1 cellular context compared by ENCODE assay signal in genomic region chr15:89459271-89460038, GRCh38.
TF ChIP-seq lines count a peak whose summit lies in the region.

No MANE protein-coding gene starts in this region.

TF ChIP-seq in HepG2, 621 proteins besides CTCF, POLR2A, EP300 and RAD21 (continued from another document and continues in another):
- no peak for TF ChIP-seq SP2 (CRISPR knock-in tag; IDR thresholded peaks at IDR 0.05)
- no peak for TF ChIP-seq CSRNP1 (CRISPR knock-in tag; IDR thresholded peaks at IDR 0.05)
- TF ChIP-seq JDP2 (CRISPR knock-in tag; IDR thresholded peaks at IDR 0.05; ENCODE audit: borderline replicate concordance): no peak
- TF ChIP-seq SMAD1 (CRISPR knock-in tag; IDR thresholded peaks at IDR 0.05; ENCODE audit: borderline replicate concordance, low read depth): no peak
- no peak for TF ChIP-seq NFE2 (CRISPR knock-in tag; IDR thresholded peaks at IDR 0.05)
- TF ChIP-seq HNF1A (IDR thresholded peaks at IDR 0.05; ENCODE audit: low read depth): no peak
- no peak; the same call in 1 of the 2 replicates for TF ChIP-seq HNF1A (CRISPR knock-in tag; IDR thresholded peaks at IDR 0.05; ENCODE audit: borderline replicate concordance)
- no peak for TF ChIP-seq TEAD2 (CRISPR knock-in tag; IDR thresholded peaks at IDR 0.05)
- no peak for TF ChIP-seq PLRG1 (conservative IDR thresholded peaks at IDR 0.05)
- peak; percentile 97 for TF ChIP-seq ZBTB10 (CRISPR knock-in tag; IDR thresholded peaks at IDR 0.05; ENCODE audit: borderline replicate concordance)
- 0 out of 2 replicates have a peak, but pooled peaks have one; percentile 69 for TF ChIP-seq ZNF761 (CRISPR knock-in tag; conservative IDR thresholded peaks at IDR 0.05)
- TF ChIP-seq POGZ (CRISPR knock-in tag; IDR thresholded peaks at IDR 0.05): peak; percentile 45; the same call in 1 of the 2 replicates
- TF ChIP-seq FOXO4 (CRISPR knock-in tag; conservative IDR thresholded peaks at IDR 0.05): no peak
- no peak for TF ChIP-seq CBX5 (CRISPR knock-in tag; IDR thresholded peaks at IDR 0.05; ENCODE audit: borderline replicate concordance)
- TF ChIP-seq HCFC1 (IDR thresholded peaks at IDR 0.05; ENCODE audit: low read depth, low read length): no peak
- no peak for TF ChIP-seq ZFYVE20 (CRISPR knock-in tag; IDR thresholded peaks at IDR 0.05; ENCODE audit: borderline replicate concordance, low read depth)
- no peak for TF ChIP-seq ZNF775 (CRISPR knock-in tag; IDR thresholded peaks at IDR 0.05; ENCODE audit: borderline replicate concordance)
- no peak for TF ChIP-seq CREM (IDR thresholded peaks at IDR 0.05)
- no peak for TF ChIP-seq CREM (CRISPR knock-in tag; IDR thresholded peaks at IDR 0.05)
- TF ChIP-seq THAP7 (CRISPR knock-in tag; IDR thresholded peaks at IDR 0.05): 0 out of 2 replicates have a peak, but pooled peaks have one; percentile 19
- no peak for TF ChIP-seq ERF (CRISPR knock-in tag; IDR thresholded peaks at IDR 0.05)
- no peak for TF ChIP-seq ZSCAN22 (CRISPR knock-in tag; IDR thresholded peaks at IDR 0.05)
- no peak for TF ChIP-seq ZNF562 (CRISPR knock-in tag; IDR thresholded peaks at IDR 0.05; ENCODE audit: borderline replicate concordance)
- TF ChIP-seq MAFG (CRISPR knock-in tag; IDR thresholded peaks at IDR 0.05): no peak
- no peak for TF ChIP-seq PBX2 (CRISPR knock-in tag; IDR thresholded peaks at IDR 0.05)
- TF ChIP-seq MYC (CRISPR knock-in tag; IDR thresholded peaks at IDR 0.05; ENCODE audit: borderline replicate concordance): 0 out of 2 replicates have a peak, but pooled peaks have one; percentile 46
- no peak for TF ChIP-seq AGO2 (optimal IDR thresholded peaks at IDR 0.05; ENCODE audit: low read depth, low read length)
- no peak for TF ChIP-seq MEIS1 (CRISPR knock-in tag; IDR thresholded peaks at IDR 0.05; ENCODE audit: borderline replicate concordance)
- TF ChIP-seq ATF4 (CRISPR knock-in tag; IDR thresholded peaks at IDR 0.05): no peak
- peak; percentile 66 for TF ChIP-seq ZNF646 (CRISPR knock-in tag; IDR thresholded peaks at IDR 0.05)
- peak; percentile 61; the same call in 1 of the 2 replicates for TF ChIP-seq DPF2 (CRISPR knock-in tag; IDR thresholded peaks at IDR 0.05; ENCODE audit: borderline replicate concordance, low read depth)
- no peak for TF ChIP-seq ZFAT (CRISPR knock-in tag; conservative IDR thresholded peaks at IDR 0.05)
- no peak for TF ChIP-seq SPEN (CRISPR knock-in tag; IDR thresholded peaks at IDR 0.05; ENCODE audit: low read depth)
- TF ChIP-seq POLR2G (IDR thresholded peaks at IDR 0.05; ENCODE audit: low read depth, low read length): no peak
- no peak for TF ChIP-seq JUN (CRISPR knock-in tag; IDR thresholded peaks at IDR 0.05)
- no peak for TF ChIP-seq ZNF713 (CRISPR knock-in tag; IDR thresholded peaks at IDR 0.05)
- 0 out of 2 replicates have a peak, but pooled peaks have one; percentile 46 for TF ChIP-seq ZNF619 (CRISPR knock-in tag; IDR thresholded peaks at IDR 0.05)
- TF ChIP-seq ZNF34 (CRISPR knock-in tag; IDR thresholded peaks at IDR 0.05; ENCODE audit: borderline replicate concordance): no peak
- no peak for TF ChIP-seq TAF15 (IDR thresholded peaks at IDR 0.05; ENCODE audit: low read depth, low read length, poor library complexity, severe bottlenecking)
- peak; percentile 60 for TF ChIP-seq NR2C2 (CRISPR knock-in tag; IDR thresholded peaks at IDR 0.05; ENCODE audit: borderline replicate concordance)
- no peak for TF ChIP-seq ZNF674 (CRISPR knock-in tag; IDR thresholded peaks at IDR 0.05; ENCODE audit: low read depth)
- no peak for TF ChIP-seq MTF2 (CRISPR knock-in tag; IDR thresholded peaks at IDR 0.05; ENCODE audit: borderline replicate concordance)
- no peak for TF ChIP-seq GTF3A (CRISPR knock-in tag; conservative IDR thresholded peaks at IDR 0.05)
- TF ChIP-seq FLYWCH1 (CRISPR knock-in tag; IDR thresholded peaks at IDR 0.05): no peak
